ENCODE assay signal across 1 cellular context in the genomic region with DNA sequence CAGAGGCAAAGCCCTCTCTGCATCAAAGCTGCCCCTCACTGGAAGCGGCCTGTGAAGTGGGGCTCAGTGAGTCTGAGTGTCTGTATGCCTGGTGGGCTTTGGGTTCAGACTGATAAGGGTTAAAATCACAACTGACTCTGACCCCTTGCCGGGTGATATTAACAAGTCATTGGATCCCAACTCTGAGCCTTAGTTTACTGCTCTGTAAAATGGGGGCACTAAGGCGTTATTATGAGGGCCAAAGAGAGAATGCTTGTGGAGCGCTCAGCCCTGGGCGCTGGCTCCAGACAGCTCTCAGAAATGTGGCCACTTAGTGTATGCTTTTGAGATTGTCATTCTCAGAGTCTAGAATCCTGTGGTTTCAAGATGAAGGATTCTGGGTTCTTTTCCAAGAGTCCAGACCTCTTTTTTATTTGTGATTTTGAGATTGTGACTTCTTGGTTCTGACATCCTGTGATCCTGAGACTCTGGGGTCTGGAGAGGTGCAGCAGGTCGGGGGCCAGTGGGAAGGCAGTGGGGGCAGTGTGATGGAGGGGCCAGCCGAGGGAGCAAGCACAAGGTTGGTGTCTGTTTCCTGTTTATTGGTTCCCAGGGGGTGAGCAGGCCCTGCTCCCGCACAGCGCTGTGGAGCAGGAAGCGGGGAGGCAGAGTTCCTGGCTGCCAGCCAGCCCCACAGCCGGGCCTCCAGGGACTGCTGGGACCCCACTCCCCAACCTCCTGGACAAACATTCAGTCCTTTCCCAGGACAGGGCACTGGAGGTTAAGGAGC.
TF ChIP-seq lines count a peak whose summit lies in the region.

No MANE protein-coding gene starts in this region.

TF ChIP-seq in WTC11, 78 proteins besides CTCF, POLR2A, EP300 and RAD21 (continued from another document):
- TF ChIP-seq, protein P1, sequence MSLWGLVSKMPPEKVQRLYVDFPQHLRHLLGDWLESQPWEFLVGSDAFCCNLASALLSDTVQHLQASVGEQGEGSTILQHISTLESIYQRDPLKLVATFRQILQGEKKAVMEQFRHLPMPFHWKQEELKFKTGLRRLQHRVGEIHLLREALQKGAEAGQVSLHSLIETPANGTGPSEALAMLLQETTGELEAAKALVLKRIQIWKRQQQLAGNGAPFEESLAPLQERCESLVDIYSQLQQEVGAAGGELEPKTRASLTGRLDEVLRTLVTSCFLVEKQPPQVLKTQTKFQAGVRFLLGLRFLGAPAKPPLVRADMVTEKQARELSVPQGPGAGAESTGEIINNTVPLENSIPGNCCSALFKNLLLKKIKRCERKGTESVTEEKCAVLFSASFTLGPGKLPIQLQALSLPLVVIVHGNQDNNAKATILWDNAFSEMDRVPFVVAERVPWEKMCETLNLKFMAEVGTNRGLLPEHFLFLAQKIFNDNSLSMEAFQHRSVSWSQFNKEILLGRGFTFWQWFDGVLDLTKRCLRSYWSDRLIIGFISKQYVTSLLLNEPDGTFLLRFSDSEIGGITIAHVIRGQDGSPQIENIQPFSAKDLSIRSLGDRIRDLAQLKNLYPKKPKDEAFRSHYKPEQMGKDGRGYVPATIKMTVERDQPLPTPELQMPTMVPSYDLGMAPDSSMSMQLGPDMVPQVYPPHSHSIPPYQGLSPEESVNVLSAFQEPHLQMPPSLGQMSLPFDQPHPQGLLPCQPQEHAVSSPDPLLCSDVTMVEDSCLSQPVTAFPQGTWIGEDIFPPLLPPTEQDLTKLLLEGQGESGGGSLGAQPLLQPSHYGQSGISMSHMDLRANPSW (CRISPR knock-in tag; conservative IDR thresholded peaks at IDR 0.05; ENCODE audit: low read depth), result no peak
- TF ChIP-seq, protein P2, sequence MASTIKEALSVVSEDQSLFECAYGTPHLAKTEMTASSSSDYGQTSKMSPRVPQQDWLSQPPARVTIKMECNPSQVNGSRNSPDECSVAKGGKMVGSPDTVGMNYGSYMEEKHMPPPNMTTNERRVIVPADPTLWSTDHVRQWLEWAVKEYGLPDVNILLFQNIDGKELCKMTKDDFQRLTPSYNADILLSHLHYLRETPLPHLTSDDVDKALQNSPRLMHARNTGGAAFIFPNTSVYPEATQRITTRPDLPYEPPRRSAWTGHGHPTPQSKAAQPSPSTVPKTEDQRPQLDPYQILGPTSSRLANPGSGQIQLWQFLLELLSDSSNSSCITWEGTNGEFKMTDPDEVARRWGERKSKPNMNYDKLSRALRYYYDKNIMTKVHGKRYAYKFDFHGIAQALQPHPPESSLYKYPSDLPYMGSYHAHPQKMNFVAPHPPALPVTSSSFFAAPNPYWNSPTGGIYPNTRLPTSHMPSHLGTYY (CRISPR knock-in tag; IDR thresholded peaks at IDR 0.05), result no peak
- TF ChIP-seq, protein P3, sequence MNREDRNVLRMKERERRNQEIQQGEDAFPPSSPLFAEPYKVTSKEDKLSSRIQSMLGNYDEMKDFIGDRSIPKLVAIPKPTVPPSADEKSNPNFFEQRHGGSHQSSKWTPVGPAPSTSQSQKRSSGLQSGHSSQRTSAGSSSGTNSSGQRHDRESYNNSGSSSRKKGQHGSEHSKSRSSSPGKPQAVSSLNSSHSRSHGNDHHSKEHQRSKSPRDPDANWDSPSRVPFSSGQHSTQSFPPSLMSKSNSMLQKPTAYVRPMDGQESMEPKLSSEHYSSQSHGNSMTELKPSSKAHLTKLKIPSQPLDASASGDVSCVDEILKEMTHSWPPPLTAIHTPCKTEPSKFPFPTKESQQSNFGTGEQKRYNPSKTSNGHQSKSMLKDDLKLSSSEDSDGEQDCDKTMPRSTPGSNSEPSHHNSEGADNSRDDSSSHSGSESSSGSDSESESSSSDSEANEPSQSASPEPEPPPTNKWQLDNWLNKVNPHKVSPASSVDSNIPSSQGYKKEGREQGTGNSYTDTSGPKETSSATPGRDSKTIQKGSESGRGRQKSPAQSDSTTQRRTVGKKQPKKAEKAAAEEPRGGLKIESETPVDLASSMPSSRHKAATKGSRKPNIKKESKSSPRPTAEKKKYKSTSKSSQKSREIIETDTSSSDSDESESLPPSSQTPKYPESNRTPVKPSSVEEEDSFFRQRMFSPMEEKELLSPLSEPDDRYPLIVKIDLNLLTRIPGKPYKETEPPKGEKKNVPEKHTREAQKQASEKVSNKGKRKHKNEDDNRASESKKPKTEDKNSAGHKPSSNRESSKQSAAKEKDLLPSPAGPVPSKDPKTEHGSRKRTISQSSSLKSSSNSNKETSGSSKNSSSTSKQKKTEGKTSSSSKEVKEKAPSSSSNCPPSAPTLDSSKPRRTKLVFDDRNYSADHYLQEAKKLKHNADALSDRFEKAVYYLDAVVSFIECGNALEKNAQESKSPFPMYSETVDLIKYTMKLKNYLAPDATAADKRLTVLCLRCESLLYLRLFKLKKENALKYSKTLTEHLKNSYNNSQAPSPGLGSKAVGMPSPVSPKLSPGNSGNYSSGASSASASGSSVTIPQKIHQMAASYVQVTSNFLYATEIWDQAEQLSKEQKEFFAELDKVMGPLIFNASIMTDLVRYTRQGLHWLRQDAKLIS (CRISPR knock-in tag; IDR thresholded peaks at IDR 0.05; ENCODE audit: borderline replicate concordance), result no peak
